Comparison of ENCODE assay signal across 1 cellular context in the genomic region with DNA sequence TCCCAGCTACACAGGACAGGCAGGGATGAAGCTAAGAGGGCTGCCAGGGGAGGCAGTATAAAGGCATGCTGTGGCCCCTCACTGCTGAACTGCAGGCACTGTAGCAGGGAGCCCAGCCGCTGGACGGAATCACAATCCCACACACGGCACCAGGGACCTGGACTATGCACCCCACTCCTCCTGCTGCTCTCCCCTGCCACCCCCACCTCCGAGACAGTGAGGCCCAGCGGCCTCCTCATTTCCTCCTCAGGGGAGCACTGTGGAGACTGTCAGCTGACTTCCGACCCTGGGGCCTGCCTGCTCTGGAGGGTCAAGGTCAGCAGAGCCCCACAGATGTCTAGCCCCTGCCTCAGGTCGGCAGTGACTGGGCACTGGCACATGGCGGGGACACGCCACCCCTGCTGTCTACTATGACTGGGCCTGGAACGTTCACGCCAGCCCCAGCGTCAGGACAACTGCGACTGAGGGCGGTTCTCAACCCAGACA.
TF ChIP-seq lines count a peak whose summit lies in the region.

No MANE protein-coding gene starts in this region.

TF ChIP-seq in HepG2, 621 proteins besides CTCF, POLR2A, EP300 and RAD21 (continued from another document and continues in another):
- TF ChIP-seq ZSCAN5A (CRISPR knock-in tag; IDR thresholded peaks at IDR 0.05; ENCODE audit: borderline replicate concordance), result no peak
- TF ChIP-seq, protein P1, sequence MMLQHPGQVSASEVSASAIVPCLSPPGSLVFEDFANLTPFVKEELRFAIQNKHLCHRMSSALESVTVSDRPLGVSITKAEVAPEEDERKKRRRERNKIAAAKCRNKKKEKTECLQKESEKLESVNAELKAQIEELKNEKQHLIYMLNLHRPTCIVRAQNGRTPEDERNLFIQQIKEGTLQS (CRISPR knock-in tag; IDR thresholded peaks at IDR 0.05), result no peak
- no peak for TF ChIP-seq ZBTB49 (CRISPR knock-in tag; IDR thresholded peaks at IDR 0.05; ENCODE audit: borderline replicate concordance)
- peak; percentile 45 for TF ChIP-seq SAP130 (CRISPR knock-in tag; IDR thresholded peaks at IDR 0.05; ENCODE audit: low read depth)
- peak; percentile 98 for TF ChIP-seq ZNF263 (CRISPR knock-in tag; IDR thresholded peaks at IDR 0.05)
- TF ChIP-seq, protein P2, sequence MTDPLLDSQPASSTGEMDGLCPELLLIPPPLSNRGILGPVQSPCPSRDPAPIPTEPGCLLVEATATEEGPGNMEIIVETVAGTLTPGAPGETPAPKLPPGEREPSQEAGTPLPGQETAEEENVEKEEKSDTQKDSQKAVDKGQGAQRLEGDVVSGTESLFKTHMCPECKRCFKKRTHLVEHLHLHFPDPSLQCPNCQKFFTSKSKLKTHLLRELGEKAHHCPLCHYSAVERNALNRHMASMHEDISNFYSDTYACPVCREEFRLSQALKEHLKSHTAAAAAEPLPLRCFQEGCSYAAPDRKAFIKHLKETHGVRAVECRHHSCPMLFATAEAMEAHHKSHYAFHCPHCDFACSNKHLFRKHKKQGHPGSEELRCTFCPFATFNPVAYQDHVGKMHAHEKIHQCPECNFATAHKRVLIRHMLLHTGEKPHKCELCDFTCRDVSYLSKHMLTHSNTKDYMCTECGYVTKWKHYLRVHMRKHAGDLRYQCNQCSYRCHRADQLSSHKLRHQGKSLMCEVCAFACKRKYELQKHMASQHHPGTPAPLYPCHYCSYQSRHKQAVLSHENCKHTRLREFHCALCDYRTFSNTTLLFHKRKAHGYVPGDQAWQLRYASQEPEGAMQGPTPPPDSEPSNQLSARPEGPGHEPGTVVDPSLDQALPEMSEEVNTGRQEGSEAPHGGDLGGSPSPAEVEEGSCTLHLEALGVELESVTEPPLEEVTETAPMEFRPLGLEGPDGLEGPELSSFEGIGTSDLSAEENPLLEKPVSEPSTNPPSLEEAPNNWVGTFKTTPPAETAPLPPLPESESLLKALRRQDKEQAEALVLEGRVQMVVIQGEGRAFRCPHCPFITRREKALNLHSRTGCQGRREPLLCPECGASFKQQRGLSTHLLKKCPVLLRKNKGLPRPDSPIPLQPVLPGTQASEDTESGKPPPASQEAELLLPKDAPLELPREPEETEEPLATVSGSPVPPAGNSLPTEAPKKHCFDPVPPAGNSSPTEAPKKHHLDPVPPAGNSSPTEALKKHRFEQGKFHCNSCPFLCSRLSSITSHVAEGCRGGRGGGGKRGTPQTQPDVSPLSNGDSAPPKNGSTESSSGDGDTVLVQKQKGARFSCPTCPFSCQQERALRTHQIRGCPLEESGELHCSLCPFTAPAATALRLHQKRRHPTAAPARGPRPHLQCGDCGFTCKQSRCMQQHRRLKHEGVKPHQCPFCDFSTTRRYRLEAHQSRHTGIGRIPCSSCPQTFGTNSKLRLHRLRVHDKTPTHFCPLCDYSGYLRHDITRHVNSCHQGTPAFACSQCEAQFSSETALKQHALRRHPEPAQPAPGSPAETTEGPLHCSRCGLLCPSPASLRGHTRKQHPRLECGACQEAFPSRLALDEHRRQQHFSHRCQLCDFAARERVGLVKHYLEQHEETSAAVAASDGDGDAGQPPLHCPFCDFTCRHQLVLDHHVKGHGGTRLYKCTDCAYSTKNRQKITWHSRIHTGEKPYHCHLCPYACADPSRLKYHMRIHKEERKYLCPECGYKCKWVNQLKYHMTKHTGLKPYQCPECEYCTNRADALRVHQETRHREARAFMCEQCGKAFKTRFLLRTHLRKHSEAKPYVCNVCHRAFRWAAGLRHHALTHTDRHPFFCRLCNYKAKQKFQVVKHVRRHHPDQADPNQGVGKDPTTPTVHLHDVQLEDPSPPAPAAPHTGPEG (CRISPR knock-in tag; IDR thresholded peaks at IDR 0.05), result no peak
- no peak for TF ChIP-seq JUND (CRISPR knock-in tag; IDR thresholded peaks at IDR 0.05)
- 0 out of 2 replicates have a peak, but pooled peaks have one; percentile 10 for TF ChIP-seq FOSL2 (CRISPR knock-in tag; IDR thresholded peaks at IDR 0.05)
- TF ChIP-seq ZNF468 (CRISPR knock-in tag; IDR thresholded peaks at IDR 0.05), result no peak
- TF ChIP-seq, protein P3, sequence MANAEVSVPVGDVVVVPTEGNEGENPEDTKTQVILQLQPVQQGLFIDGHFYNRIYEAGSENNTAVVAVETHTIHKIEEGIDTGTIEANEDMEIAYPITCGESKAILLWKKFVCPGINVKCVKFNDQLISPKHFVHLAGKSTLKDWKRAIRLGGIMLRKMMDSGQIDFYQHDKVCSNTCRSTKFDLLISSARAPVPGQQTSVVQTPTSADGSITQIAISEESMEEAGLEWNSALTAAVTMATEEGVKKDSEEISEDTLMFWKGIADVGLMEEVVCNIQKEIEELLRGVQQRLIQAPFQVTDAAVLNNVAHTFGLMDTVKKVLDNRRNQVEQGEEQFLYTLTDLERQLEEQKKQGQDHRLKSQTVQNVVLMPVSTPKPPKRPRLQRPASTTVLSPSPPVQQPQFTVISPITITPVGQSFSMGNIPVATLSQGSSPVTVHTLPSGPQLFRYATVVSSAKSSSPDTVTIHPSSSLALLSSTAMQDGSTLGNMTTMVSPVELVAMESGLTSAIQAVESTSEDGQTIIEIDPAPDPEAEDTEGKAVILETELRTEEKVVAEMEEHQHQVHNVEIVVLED (CRISPR knock-in tag; IDR thresholded peaks at IDR 0.05; ENCODE audit: borderline replicate concordance), result no peak
- peak; percentile 90 for TF ChIP-seq ZMYM3 (CRISPR knock-in tag; IDR thresholded peaks at IDR 0.05)
- 0 out of 2 replicates have a peak, but pooled peaks have one; percentile 34 for TF ChIP-seq PAX8 (CRISPR knock-in tag; IDR thresholded peaks at IDR 0.05; ENCODE audit: borderline replicate concordance)
- no peak for TF ChIP-seq KLF16 (CRISPR knock-in tag; IDR thresholded peaks at IDR 0.05)
- no peak for TF ChIP-seq FOXP1 (IDR thresholded peaks at IDR 0.05)
- no peak for TF ChIP-seq FOXP1 (CRISPR knock-in tag; IDR thresholded peaks at IDR 0.05)
- TF ChIP-seq NCOA2 (CRISPR knock-in tag; IDR thresholded peaks at IDR 0.05), result no peak
- TF ChIP-seq, protein P4, sequence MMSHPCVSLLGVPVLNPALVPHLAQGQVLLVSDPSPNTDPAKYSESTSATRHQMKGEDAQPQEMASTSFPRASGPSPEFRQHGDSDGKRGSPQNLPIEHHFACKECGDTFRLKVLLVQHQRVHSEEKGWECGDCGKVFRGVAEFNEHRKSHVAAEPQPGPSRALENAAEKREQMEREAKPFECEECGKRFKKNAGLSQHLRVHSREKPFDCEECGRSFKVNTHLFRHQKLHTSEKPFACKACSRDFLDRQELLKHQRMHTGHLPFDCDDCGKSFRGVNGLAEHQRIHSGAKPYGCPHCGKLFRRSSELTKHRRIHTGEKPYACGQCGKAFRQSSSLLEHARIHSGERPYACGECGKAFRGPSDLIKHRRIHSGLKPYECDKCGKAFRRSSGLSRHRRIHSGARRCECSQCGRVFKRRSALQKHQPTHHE (CRISPR knock-in tag; IDR thresholded peaks at IDR 0.05; ENCODE audit: borderline replicate concordance), result no peak
- TF ChIP-seq, protein P5, sequence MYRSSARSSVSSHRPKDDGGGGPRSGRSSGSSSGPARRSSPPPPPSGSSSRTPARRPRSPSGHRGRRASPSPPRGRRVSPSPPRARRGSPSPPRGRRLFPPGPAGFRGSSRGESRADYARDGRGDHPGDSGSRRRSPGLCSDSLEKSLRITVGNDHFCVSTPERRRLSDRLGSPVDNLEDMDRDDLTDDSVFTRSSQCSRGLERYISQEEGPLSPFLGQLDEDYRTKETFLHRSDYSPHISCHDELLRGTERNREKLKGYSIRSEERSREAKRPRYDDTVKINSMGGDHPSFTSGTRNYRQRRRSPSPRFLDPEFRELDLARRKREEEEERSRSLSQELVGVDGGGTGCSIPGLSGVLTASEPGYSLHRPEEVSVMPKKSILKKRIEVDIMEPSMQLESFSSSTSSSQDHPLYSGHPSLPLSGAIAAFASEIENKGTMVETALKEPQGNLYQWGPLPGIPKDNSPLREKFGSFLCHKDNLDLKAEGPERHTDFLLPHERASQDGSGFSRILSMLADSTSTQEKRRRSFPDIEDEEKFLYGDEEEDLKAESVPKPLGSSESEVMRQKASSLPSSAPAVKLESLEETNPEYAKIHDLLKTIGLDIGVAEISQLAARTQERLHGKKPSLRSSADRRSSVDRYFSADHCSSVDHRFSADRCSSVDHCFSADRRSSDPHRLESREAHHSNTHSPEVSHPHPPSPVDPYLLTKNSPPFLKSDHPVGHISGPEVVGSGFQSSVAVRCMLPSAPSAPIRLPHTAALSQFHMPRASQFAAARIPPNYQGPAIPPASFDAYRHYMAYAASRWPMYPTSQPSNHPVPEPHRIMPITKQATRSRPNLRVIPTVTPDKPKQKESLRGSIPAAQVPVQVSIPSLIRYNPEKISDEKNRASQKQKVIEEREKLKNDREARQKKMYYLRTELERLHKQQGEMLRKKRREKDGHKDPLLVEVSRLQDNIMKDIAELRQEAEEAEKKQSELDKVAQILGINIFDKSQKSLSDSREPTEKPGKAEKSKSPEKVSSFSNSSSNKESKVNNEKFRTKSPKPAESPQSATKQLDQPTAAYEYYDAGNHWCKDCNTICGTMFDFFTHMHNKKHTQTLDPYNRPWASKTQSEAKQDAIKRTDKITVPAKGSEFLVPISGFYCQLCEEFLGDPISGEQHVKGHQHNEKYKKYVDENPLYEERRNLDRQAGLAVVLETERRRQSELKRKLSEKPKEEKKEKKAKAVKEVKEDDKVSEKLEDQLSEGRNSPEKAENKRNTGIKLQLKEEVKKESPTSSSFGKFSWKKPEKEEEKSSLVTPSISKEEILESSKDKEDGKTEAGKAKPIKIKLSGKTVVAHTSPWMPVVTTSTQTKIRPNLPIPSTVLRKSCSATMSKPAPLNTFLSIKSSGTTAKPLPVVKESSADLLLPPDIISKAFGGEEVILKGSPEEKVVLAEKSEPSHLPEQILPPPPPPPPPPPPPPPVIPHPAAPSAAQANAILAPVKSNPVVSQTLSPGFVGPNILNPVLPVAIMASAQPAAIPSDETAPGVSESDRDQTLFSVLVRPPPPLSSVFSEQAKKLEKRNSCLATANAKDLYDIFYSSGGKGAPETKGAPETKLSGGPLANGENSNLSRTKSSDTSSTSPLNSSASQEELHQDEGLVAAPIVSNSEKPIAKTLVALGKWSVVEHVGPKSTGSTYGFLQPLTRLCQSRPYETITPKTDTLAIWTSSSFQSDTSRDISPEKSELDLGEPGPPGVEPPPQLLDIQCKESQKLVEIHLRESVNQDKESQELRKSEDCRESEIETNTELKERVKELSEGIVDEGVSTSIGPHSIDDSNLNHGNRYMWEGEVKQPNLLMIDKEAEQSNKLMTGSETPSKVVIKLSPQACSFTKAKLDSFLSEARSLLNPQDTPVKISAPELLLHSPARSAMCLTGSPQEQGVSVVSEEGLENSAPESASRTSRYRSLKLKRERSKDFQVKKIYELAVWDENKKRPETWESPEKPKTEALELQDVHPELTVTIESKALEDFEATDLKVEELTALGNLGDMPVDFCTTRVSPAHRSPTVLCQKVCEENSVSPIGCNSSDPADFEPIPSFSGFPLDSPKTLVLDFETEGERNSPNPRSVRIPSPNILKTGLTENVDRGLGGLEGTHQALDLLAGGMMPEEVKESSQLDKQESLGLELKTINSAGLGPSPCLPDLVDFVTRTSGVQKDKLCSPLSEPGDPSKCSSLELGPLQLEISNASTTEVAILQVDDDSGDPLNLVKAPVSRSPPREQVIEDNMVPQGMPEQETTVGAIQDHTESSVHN (CRISPR knock-in tag; IDR thresholded peaks at IDR 0.05), result no peak
- no peak; the same call in 1 of the 2 replicates for TF ChIP-seq MED1 (CRISPR knock-in tag; IDR thresholded peaks at IDR 0.05)
- TF ChIP-seq, protein P6, sequence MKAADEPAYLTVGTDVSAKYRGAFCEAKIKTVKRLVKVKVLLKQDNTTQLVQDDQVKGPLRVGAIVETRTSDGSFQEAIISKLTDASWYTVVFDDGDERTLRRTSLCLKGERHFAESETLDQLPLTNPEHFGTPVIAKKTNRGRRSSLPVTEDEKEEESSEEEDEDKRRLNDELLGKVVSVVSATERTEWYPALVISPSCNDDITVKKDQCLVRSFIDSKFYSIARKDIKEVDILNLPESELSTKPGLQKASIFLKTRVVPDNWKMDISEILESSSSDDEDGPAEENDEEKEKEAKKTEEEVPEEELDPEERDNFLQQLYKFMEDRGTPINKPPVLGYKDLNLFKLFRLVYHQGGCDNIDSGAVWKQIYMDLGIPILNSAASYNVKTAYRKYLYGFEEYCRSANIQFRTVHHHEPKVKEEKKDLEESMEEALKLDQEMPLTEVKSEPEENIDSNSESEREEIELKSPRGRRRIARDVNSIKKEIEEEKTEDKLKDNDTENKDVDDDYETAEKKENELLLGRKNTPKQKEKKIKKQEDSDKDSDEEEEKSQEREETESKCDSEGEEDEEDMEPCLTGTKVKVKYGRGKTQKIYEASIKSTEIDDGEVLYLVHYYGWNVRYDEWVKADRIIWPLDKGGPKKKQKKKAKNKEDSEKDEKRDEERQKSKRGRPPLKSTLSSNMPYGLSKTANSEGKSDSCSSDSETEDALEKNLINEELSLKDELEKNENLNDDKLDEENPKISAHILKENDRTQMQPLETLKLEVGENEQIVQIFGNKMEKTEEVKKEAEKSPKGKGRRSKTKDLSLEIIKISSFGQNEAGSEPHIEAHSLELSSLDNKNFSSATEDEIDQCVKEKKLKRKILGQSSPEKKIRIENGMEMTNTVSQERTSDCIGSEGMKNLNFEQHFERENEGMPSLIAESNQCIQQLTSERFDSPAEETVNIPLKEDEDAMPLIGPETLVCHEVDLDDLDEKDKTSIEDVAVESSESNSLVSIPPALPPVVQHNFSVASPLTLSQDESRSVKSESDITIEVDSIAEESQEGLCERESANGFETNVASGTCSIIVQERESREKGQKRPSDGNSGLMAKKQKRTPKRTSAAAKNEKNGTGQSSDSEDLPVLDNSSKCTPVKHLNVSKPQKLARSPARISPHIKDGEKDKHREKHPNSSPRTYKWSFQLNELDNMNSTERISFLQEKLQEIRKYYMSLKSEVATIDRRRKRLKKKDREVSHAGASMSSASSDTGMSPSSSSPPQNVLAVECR (CRISPR knock-in tag; IDR thresholded peaks at IDR 0.05; ENCODE audit: borderline replicate concordance), result no peak
- TF ChIP-seq RXRB (CRISPR knock-in tag; IDR thresholded peaks at IDR 0.05; ENCODE audit: borderline replicate concordance), result peak; percentile 59; the same call in 1 of the 2 replicates
- TF ChIP-seq RFX3 (CRISPR knock-in tag; IDR thresholded peaks at IDR 0.05), result no peak
- peak; percentile 54 for TF ChIP-seq POGZ (CRISPR knock-in tag; IDR thresholded peaks at IDR 0.05)
